ENCODE assay signal across 1 cellular context in the genomic region with DNA sequence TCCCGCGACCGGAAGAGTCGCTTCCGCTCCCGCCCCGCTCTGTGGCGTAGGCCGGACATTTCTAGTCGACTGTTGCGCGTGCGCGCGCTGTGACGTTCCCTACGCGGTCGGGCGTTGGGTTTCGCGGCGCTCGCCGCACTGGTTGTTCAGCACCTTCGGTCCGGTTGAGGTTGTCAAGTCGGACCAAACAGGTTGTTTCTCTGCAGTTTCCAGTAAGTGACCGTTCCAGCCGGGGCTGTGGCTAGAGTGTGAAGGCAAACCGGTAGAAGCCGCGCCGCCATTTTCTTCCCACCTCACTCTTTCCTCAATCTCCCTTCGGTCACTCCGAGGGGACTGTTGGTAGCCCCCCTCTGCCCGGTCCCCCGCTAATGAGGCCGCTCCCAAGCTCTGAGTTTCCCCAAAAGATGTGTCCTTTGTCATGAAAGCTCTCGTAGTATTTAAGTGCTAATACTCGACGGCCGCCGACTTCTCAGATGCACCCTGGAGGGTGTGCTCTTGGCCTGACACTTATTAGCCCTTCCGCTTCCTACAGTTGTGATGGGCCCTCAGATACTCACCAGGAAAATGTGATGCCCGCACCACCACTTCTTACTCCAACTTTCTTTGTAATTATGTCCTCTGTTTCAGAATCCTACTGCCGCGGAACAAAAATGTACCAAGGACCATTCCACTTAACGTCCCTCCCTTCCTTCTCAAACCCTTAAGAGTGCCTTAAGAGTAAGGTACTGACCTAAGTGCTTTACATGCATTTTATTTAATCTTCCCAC.
TF ChIP-seq lines count a peak whose summit lies in the region.

No MANE protein-coding gene starts in this region.

TF ChIP-seq in HepG2, 621 proteins besides CTCF, POLR2A, EP300 and RAD21 (continued from another document and continues in another):
- TF ChIP-seq HHEX (CRISPR knock-in tag; IDR thresholded peaks at IDR 0.05) (no peak), ZNF329 (CRISPR knock-in tag; IDR thresholded peaks at IDR 0.05; ENCODE audit: low read depth) (peak; percentile 42; the same call in 1 of the 2 replicates), ZNF792 (CRISPR knock-in tag; IDR thresholded peaks at IDR 0.05) (peak; percentile 57), MTF1 (CRISPR knock-in tag; IDR thresholded peaks at IDR 0.05) (peak; percentile 83), NR2F6 (IDR thresholded peaks at IDR 0.05) (no peak), NR2F6 (CRISPR knock-in tag; IDR thresholded peaks at IDR 0.05) (no peak), ZNF101 (CRISPR knock-in tag; IDR thresholded peaks at IDR 0.05; ENCODE audit: borderline replicate concordance, low read depth) (0 out of 2 replicates have a peak, but pooled peaks have one; percentile 72), ZNF883 (CRISPR knock-in tag; IDR thresholded peaks at IDR 0.05; ENCODE audit: not compliant biosample characterization) (peak; percentile 86), ZNF264 (CRISPR knock-in tag; IDR thresholded peaks at IDR 0.05) (peak; percentile 71), SCMH1 (CRISPR knock-in tag; IDR thresholded peaks at IDR 0.05; ENCODE audit: borderline replicate concordance) (no peak), ZFP1 (CRISPR knock-in tag; IDR thresholded peaks at IDR 0.05) (no peak), MTF2 (CRISPR knock-in tag; IDR thresholded peaks at IDR 0.05; ENCODE audit: borderline replicate concordance) (0 out of 2 replicates have a peak, but pooled peaks have one; percentile 41), NCOA2 (CRISPR knock-in tag; IDR thresholded peaks at IDR 0.05) (peak; percentile 72), SIN3A (IDR thresholded peaks at IDR 0.05; ENCODE audit: borderline replicate concordance, low read depth, low read length) (no peak), SP5 (CRISPR knock-in tag; IDR thresholded peaks at IDR 0.05; ENCODE audit: borderline replicate concordance, low read depth) (0 out of 2 replicates have a peak, but pooled peaks have one; percentile 34), ATF5 (CRISPR knock-in tag; IDR thresholded peaks at IDR 0.05; ENCODE audit: low read depth) (no peak), LBX2 (CRISPR knock-in tag; IDR thresholded peaks at IDR 0.05; ENCODE audit: borderline replicate concordance) (peak; percentile 23; the same call in 1 of the 2 replicates), ZBTB20 (CRISPR knock-in tag; IDR thresholded peaks at IDR 0.05; ENCODE audit: borderline replicate concordance, low read depth) (0 out of 2 replicates have a peak, but pooled peaks have one; percentile 4), CC2D1A (CRISPR knock-in tag; IDR thresholded peaks at IDR 0.05) (no peak), SOX5 (CRISPR knock-in tag; IDR thresholded peaks at IDR 0.05; ENCODE audit: borderline replicate concordance) (peak; percentile 26; the same call in 1 of the 2 replicates), CEBPB (IDR thresholded peaks at IDR 0.05; ENCODE audit: borderline replicate concordance, low read depth, low read length) (peak; percentile 79; the same call in 1 of the 2 replicates), ARID5B (CRISPR knock-in tag; IDR thresholded peaks at IDR 0.05) (peak; percentile 38; the same call in 1 of the 2 replicates), ZNF598 (CRISPR knock-in tag; IDR thresholded peaks at IDR 0.05; ENCODE audit: borderline replicate concordance) (no peak), NKX3-1 (CRISPR knock-in tag; IDR thresholded peaks at IDR 0.05) (peak; percentile 86; the same call in 1 of the 2 replicates), MXD1 (CRISPR knock-in tag; IDR thresholded peaks at IDR 0.05) (0 out of 2 replicates have a peak, but pooled peaks have one; percentile 51), CEBPZ (IDR thresholded peaks at IDR 0.05; ENCODE audit: low read length) (no peak), PHF21A (CRISPR knock-in tag; IDR thresholded peaks at IDR 0.05) (0 out of 2 replicates have a peak, but pooled peaks have one; percentile 60), CBX1 (IDR thresholded peaks at IDR 0.05; ENCODE audit: low read depth) (peak; percentile 81), ZNF446 (CRISPR knock-in tag; IDR thresholded peaks at IDR 0.05) (0 out of 2 replicates have a peak, but pooled peaks have one; percentile 42), NAIF1 (CRISPR knock-in tag; IDR thresholded peaks at IDR 0.05; ENCODE audit: borderline replicate concordance) (peak; percentile 77), ZNF138 (CRISPR knock-in tag; IDR thresholded peaks at IDR 0.05; ENCODE audit: low read depth) (0 out of 2 replicates have a peak, but pooled peaks have one; percentile 63)
- TF ChIP-seq, protein P1, sequence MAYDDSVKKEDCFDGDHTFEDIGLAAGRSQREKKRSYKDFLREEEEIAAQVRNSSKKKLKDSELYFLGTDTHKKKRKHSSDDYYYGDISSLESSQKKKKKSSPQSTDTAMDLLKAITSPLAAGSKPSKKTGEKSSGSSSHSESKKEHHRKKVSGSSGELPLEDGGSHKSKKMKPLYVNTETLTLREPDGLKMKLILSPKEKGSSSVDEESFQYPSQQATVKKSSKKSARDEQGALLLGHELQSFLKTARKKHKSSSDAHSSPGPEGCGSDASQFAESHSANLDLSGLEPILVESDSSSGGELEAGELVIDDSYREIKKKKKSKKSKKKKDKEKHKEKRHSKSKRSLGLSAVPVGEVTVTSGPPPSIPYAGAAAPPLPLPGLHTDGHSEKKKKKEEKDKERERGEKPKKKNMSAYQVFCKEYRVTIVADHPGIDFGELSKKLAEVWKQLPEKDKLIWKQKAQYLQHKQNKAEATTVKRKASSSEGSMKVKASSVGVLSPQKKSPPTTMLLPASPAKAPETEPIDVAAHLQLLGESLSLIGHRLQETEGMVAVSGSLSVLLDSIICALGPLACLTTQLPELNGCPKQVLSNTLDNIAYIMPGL (CRISPR knock-in tag; IDR thresholded peaks at IDR 0.05; ENCODE audit: borderline replicate concordance in 1 of 2, low read depth in 1 of 2) = peak; percentile 49 to 70; a peak in 1 of 4 replicates
- TF ChIP-seq, protein P2, sequence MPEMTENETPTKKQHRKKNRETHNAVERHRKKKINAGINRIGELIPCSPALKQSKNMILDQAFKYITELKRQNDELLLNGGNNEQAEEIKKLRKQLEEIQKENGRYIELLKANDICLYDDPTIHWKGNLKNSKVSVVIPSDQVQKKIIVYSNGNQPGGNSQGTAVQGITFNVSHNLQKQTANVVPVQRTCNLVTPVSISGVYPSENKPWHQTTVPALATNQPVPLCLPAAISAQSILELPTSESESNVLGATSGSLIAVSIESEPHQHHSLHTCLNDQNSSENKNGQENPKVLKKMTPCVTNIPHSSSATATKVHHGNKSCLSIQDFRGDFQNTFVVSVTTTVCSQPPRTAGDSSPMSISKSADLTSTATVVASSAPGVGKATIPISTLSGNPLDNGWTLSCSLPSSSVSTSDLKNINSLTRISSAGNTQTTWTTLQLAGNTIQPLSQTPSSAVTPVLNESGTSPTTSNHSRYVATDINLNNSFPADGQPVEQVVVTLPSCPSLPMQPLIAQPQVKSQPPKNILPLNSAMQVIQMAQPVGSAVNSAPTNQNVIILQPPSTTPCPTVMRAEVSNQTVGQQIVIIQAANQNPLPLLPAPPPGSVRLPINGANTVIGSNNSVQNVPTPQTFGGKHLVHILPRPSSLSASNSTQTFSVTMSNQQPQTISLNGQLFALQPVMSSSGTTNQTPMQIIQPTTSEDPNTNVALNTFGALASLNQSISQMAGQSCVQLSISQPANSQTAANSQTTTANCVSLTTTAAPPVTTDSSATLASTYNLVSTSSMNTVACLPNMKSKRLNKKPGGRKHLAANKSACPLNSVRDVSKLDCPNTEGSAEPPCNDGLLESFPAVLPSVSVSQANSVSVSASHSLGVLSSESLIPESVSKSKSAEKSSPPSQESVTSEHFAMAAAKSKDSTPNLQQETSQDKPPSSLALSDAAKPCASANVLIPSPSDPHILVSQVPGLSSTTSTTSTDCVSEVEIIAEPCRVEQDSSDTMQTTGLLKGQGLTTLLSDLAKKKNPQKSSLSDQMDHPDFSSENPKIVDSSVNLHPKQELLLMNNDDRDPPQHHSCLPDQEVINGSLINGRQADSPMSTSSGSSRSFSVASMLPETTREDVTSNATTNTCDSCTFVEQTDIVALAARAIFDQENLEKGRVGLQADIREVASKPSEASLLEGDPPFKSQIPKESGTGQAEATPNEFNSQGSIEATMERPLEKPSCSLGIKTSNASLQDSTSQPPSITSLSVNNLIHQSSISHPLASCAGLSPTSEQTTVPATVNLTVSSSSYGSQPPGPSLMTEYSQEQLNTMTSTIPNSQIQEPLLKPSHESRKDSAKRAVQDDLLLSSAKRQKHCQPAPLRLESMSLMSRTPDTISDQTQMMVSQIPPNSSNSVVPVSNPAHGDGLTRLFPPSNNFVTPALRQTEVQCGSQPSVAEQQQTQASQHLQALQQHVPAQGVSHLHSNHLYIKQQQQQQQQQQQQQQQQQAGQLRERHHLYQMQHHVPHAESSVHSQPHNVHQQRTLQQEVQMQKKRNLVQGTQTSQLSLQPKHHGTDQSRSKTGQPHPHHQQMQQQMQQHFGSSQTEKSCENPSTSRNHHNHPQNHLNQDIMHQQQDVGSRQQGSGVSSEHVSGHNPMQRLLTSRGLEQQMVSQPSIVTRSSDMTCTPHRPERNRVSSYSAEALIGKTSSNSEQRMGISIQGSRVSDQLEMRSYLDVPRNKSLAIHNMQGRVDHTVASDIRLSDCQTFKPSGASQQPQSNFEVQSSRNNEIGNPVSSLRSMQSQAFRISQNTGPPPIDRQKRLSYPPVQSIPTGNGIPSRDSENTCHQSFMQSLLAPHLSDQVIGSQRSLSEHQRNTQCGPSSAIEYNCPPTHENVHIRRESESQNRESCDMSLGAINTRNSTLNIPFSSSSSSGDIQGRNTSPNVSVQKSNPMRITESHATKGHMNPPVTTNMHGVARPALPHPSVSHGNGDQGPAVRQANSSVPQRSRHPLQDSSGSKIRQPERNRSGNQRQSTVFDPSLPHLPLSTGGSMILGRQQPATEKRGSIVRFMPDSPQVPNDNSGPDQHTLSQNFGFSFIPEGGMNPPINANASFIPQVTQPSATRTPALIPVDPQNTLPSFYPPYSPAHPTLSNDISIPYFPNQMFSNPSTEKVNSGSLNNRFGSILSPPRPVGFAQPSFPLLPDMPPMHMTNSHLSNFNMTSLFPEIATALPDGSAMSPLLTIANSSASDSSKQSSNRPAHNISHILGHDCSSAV (CRISPR knock-in tag; IDR thresholded peaks at IDR 0.05; ENCODE audit: borderline replicate concordance) = peak; percentile 46; the same call in 1 of the 2 replicates
